9 cellular contexts compared by ENCODE assay signal in genomic region chr13:97567510-97568243, GRCh38.
DNase-seq lines count a peak whose midpoint lies in the region; ATAC-seq, FAIRE-seq and TF ChIP-seq lines count a peak whose summit lies in the region.
"Had no signal": no experiment of that assay in that cellular context is flagged by ENCODE, and none has a peak within 500 bp of the region (broad histone marks: within the 10 kb centered on the region; RNA-seq: fewer than 3 reads in every experiment).

No MANE protein-coding gene starts in this region.

- H3K4me3 ChIP-seq in bronchial epithelial cell (ENCODE audit: low read depth, low read length): no peak overlapping the region

- DNase-seq in CD1c-positive myeloid dendritic cell (ENCODE audit: extremely low spot score) (peak; percentile 69), bronchial epithelial cell (ENCODE audit: low read depth) (peak; percentile 90), renal cortical epithelial cell (ENCODE audit: low read depth) (peak; percentile 78), NCI-H1694 treated with DMSO at 0.1 percent for 48 hours (lab: John Stamatoyannopoulos, UW) (no peak), NCI-H2029 treated with DMSO at 0.1 percent for 48 hours (lab: John Stamatoyannopoulos, UW) (no peak), AML-193 (lab: John Stamatoyannopoulos, UW) (no peak)
- DNase-seq: naive B cell had no signal

- no peak for TF ChIP-seq CTCF in bronchial epithelial cell (IDR thresholded peaks at IDR 0.05; ENCODE audit: insufficient read depth, low read length, severe bottlenecking)

- ATAC-seq in GM19452 (IDR thresholded peaks at IDR 0.05; ENCODE audit: unreplicated experiment) (peak; percentile 96), HG03159 (IDR thresholded peaks at IDR 0.05; ENCODE audit: unreplicated experiment) (peak; percentile 94)

- no peak for FAIRE-seq in bronchial epithelial cell (lab: Jason Lieb, UNC)

- no peaks in the 10 kb centered on the region for H3K27me3 ChIP-seq in bronchial epithelial cell (ENCODE audit: control insufficient read depth, insufficient read depth, low read length)

- no peaks in the 10 kb centered on the region for H3K36me3 ChIP-seq in bronchial epithelial cell (ENCODE audit: control insufficient read depth, insufficient read depth, low read length)

Comparison
In these comparisons a context has a peak if more than half of its experiments do, and no peak if none do; other contexts are left out.
1. DNase-seq: peak in CD1c-positive myeloid dendritic cell (single experiment), bronchial epithelial cell (single experiment) and renal cortical epithelial cell (single experiment); none in NCI-H1694 treated with DMSO at 0.1 percent for 48 hours (single experiment), NCI-H2029 treated with DMSO at 0.1 percent for 48 hours (single experiment) and AML-193 (0 of 2).